In genomic region chr6:27495386-27496135, GRCh38 we compare ENCODE assay signal across 8 cellular contexts. TPM values are rescaled to one million over a fixed set of nuclear protein-coding genes. Genes with fewer than 3 reads are reported as not detected.
DNase-seq lines count a peak whose midpoint lies in the region; ATAC-seq and TF ChIP-seq lines count a peak whose summit lies in the region.

No MANE protein-coding gene starts in this region.

- peaks cover 7% of the 10 kb centered on the region for H3K9me3 ChIP-seq in CD4-positive, alpha-beta T cell (ENCODE audit: control insufficient read depth, low read length)
- H3K9me3 ChIP-seq in PC-3 (ENCODE audit: low read length), result no peaks in the 10 kb centered on the region
- no peaks in the 10 kb centered on the region for H3K9me3 ChIP-seq in adrenal gland (replicated peaks in 1 of 3)
- H3K9me3 ChIP-seq in spleen, result peaks cover 0 to 5% (median 0%) of the 10 kb centered on the region in 8 donors

- H3K9me3 Mint-ChIP-seq in CD4-positive, alpha-beta T cell, result peaks cover 2% of the 10 kb centered on the region
- H3K9me3 Mint-ChIP-seq in GM23338, result peaks cover 4% of the 10 kb centered on the region; the same call in 2 of the 3 replicates

- 5 to 7% (median 6%) methylated on average over 21 to 34 of the region's 34 CpGs for WGBS in adrenal gland, 4 donors
- 4 to 6% (median 6%) methylated on average over 34 of the region's 34 CpGs for WGBS in spleen, 5 donors

- peak overlapping the region; percentile 50 for H3K4me3 Mint-ChIP-seq in CD4-positive, alpha-beta T cell
- H3K4me3 Mint-ChIP-seq in GM23338, result peak overlapping the region; percentile 91

- H3K36me3 ChIP-seq in GM23338 (ENCODE audit: insufficient read depth) (no peaks in the 10 kb centered on the region), PC-3 (ENCODE audit: low read depth, low read length) (no peaks in the 10 kb centered on the region), adrenal gland (replicated peaks in 1 of 2) (no peaks in the 10 kb centered on the region), spleen (no peaks in the 10 kb centered on the region)

- H3K9me2 ChIP-seq in GM23338 (ENCODE audit: insufficient read depth) (no peaks in the 10 kb centered on the region), PC-3 (replicated peaks; ENCODE audit: low read length) (no peaks in the 10 kb centered on the region)

- H3K79me2 ChIP-seq in GM23338 (replicated peaks; ENCODE audit: insufficient read depth) (no peaks in the 10 kb centered on the region), PC-3 (ENCODE audit: low read length) (no peaks in the 10 kb centered on the region)

- H4K20me1 ChIP-seq in GM23338 (replicated peaks; ENCODE audit: insufficient read depth), result no peaks in the 10 kb centered on the region
- H4K20me1 ChIP-seq in PC-3 (ENCODE audit: low read length), result no peaks in the 10 kb centered on the region

- CTCF ChIA-PET in CD4-positive, alpha-beta T cell (lab: Charles Lee), result interaction anchor here (1.0 kb wide), 1 partner anchor 257 kb away, joined by 3 read pairs; no protein-coding TSS in a partner anchor
- CTCF ChIA-PET in PC-3 (lab: Charles Lee), result no interaction called here

- intact Hi-C loops in CD4-positive, alpha-beta T cell (cut with DNase I, micrococcal nuclease), result no loop called here
- intact Hi-C loops in PC-3 (cut with micrococcal nuclease) (no loop called here), adrenal gland (cut with DNase I) (no loop called here), spleen (cut with DNase I; ENCODE audit: low total_unique reads) (no loop called here)

- peaks cover 45% of the 10 kb centered on the region for H3K27me3 ChIP-seq in CD4-positive, alpha-beta T cell (ENCODE audit: control insufficient read depth, insufficient read depth, low read length)
- H3K27me3 ChIP-seq in GM23338 (ENCODE audit: insufficient read depth) (peaks cover 15% of the 10 kb centered on the region), PC-3 (ENCODE audit: low read length) (no peaks in the 10 kb centered on the region), adrenal gland (no peaks in the 10 kb centered on the region), spleen (replicated peaks in 1 of 7) (peaks cover 0 to 76% (median 20%) of the 10 kb centered on the region in 7 donors)

- no peak for ATAC-seq in CD4-positive, alpha-beta T cell (ENCODE audit: poor library complexity)
- ATAC-seq in GM23338 (peak; percentile 89), PC-3 (no peak; the same call in 1 of the 2 replicates)

- peaks cover 67% of the 10 kb centered on the region for H3K27me3 Mint-ChIP-seq in CD4-positive, alpha-beta T cell
- H3K27me3 Mint-ChIP-seq in GM23338 (ENCODE audit: insufficient read depth, low read depth, poor library complexity), result peaks cover 15% of the 10 kb centered on the region

- H3K4me2 ChIP-seq in GM23338, result peak overlapping the region; percentile 92
- no peak overlapping the region for H3K4me2 ChIP-seq in PC-3 (ENCODE audit: low read length)

- H3K9ac ChIP-seq in PC-3 (ENCODE audit: low read length), result no peak overlapping the region

- H3K4me1 ChIP-seq in GM23338 (ENCODE audit: insufficient read depth) (peaks cover 13% of the 10 kb centered on the region; the same call in 1 of the 2 replicates), PC-3 (ENCODE audit: insufficient read depth, low read length) (no peaks in the 10 kb centered on the region), adrenal gland (replicated peaks in 1 of 2) (no peaks in the 10 kb centered on the region), spleen (peaks cover 0 to 13% (median 3%) of the 10 kb centered on the region in 6 donors)

- peaks cover 19% of the 10 kb centered on the region for H3K4me1 Mint-ChIP-seq in CD4-positive, alpha-beta T cell (ENCODE audit: low read depth)
- H3K4me1 Mint-ChIP-seq in GM23338, result peaks cover 6% of the 10 kb centered on the region; the same call in 2 of the 3 replicates

- H3F3A ChIP-seq in GM23338 (replicated peaks; ENCODE audit: low read depth) (no peaks in the 10 kb centered on the region; the same call in 1 of the 2 replicates), PC-3 (ENCODE audit: low read length, unreplicated experiment) (no peaks in the 10 kb centered on the region)

- BruUV-seq in PC-3 (replicated peaks; lab: Mats Ljungman, UMichigan), result no TSS peak

- no peak overlapping the region for H3K27ac ChIP-seq in CD4-positive, alpha-beta T cell (ENCODE audit: low read depth, low read length)
- H3K27ac ChIP-seq in GM23338 (ENCODE audit: low read depth), result no peak overlapping the region
- no peak overlapping the region for H3K27ac ChIP-seq in PC-3 (ENCODE audit: low read length)
- H3K27ac ChIP-seq in adrenal gland, result peak overlapping the region in 1 of 5 donors; percentile 32
- H3K27ac ChIP-seq in spleen, result peak overlapping the region in 4 of 8 donors; percentile 13 to 53 (median 25)

- no peaks in the 10 kb centered on the region for H3K36me3 Mint-ChIP-seq in CD4-positive, alpha-beta T cell (ENCODE audit: low read depth)
- H3K36me3 Mint-ChIP-seq in GM23338 (ENCODE audit: low read depth), result peaks cover 3% of the 10 kb centered on the region; the same call in 1 of the 3 replicates

- no peak for DNase-seq in CD4-positive, alpha-beta T cell
- DNase-seq in GM23338 (ENCODE audit: low spot score) (peak; percentile 91), PC-3 (peak; percentile 41), adrenal gland (peak in 5 of 7 donors; percentile 28 to 71 (median 35)), spleen (no peak), inferior parietal cortex (ENCODE audit: extremely low spot score) (no peak)
- DNase-seq in NK-92 treated with Interleukin-12 subunit alpha and Interleukin-12 subunit beta, amount 100 ng/mL, for 24 hours (lab: John Stamatoyannopoulos, UW), result no peak

- POLR2A ChIA-PET in CD4-positive, alpha-beta T cell (lab: Charles Lee), result interaction anchor here (2.3 kb wide), 1 partner anchor 16 kb away, joined by 9 read pairs; no protein-coding TSS in a partner anchor
- POLR2A ChIA-PET in PC-3 (lab: Charles Lee; ENCODE audit: unreplicated experiment), result no interaction called here

- no peak overlapping the region for H3K27ac Mint-ChIP-seq in CD4-positive, alpha-beta T cell
- peak overlapping the region; percentile 13; the same call in 1 of the 2 replicates for H3K27ac Mint-ChIP-seq in GM23338

- TF ChIP-seq POLR2A in adrenal gland (IDR thresholded peaks at IDR 0.05), result no peak
- no peak for TF ChIP-seq POLR2A in spleen (IDR thresholded peaks at IDR 0.05)

- peak overlapping the region; percentile 100 for H2AFZ ChIP-seq in GM23338
- H2AFZ ChIP-seq in PC-3 (ENCODE audit: low read length), result no peak overlapping the region

- no peak for TF ChIP-seq CTCF in CD4-positive, alpha-beta T cell (IDR thresholded peaks at IDR 0.05)
- TF ChIP-seq CTCF in GM23338 (conservative IDR thresholded peaks at IDR 0.05; ENCODE audit: low read depth in 2 of 2), result peak; percentile 31 to 40
- TF ChIP-seq CTCF in PC-3 (conservative IDR thresholded peaks at IDR 0.05; ENCODE audit: low read depth, low read length), result no peak
- TF ChIP-seq CTCF in adrenal gland (IDR thresholded peaks at IDR 0.05), result no peak
- no peak for TF ChIP-seq CTCF in spleen (IDR thresholded peaks at IDR 0.05 in 8 of 11, conservative IDR thresholded peaks at IDR 0.05 in 3 of 11)

- H3K4me3 ChIP-seq in GM23338, result peak overlapping the region; percentile 70
- no peak overlapping the region for H3K4me3 ChIP-seq in PC-3 (ENCODE audit: low read length)
- peak overlapping the region in 1 of 4 donors; percentile 53 for H3K4me3 ChIP-seq in adrenal gland
- peak overlapping the region; percentile 76 for H3K4me3 ChIP-seq in iPS-11a (ENCODE audit: low read depth, low read length)
- peak overlapping the region; percentile 5 to 62 (median 36) for H3K4me3 ChIP-seq in spleen

TF ChIP-seq in GM23338, 12 proteins besides CTCF, POLR2A, EP300 and RAD21 (continues in another document):
- TF ChIP-seq, protein P1, sequence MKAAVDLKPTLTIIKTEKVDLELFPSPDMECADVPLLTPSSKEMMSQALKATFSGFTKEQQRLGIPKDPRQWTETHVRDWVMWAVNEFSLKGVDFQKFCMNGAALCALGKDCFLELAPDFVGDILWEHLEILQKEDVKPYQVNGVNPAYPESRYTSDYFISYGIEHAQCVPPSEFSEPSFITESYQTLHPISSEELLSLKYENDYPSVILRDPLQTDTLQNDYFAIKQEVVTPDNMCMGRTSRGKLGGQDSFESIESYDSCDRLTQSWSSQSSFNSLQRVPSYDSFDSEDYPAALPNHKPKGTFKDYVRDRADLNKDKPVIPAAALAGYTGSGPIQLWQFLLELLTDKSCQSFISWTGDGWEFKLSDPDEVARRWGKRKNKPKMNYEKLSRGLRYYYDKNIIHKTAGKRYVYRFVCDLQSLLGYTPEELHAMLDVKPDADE (IDR thresholded peaks at IDR 0.05), result no peak
- TF ChIP-seq ZNF331 (CRISPR knock-in tag; IDR thresholded peaks at IDR 0.05; ENCODE audit: low read depth), result 0 out of 2 replicates have a peak, but pooled peaks have one; percentile 29
- TF ChIP-seq EZH2 (IDR thresholded peaks at IDR 0.05; ENCODE audit: low read depth, unreplicated experiment), result no peak
- TF ChIP-seq EZH2phosphoT487 (IDR thresholded peaks at IDR 0.05; ENCODE audit: unreplicated experiment), result no peak
- peak; percentile 96 for TF ChIP-seq CREB1 (CRISPR knock-in tag; IDR thresholded peaks at IDR 0.05; ENCODE audit: low read depth)
- peak; percentile 80; the same call in 1 of the 2 replicates for TF ChIP-seq ZNF114 (CRISPR knock-in tag; IDR thresholded peaks at IDR 0.05)

RNA-seq across cellular contexts. Expression of gene ZNF184, which starts 22.7 kb away (rescaled TPM):
- total RNA-seq in CD4-positive, alpha-beta T cell, result 10 to 100 TPM; 19.6 to 21.1 TPM
- total RNA-seq in GM23338 (2014; rRNA removed; shearing (Covaris generic)), result 7.7 and 10.6 TPM in 2 replicates
- polyA plus RNA-seq in GM23338 (2016; fragmentation: Nextera tagmentation; extraction: Ambion mirVana) (4.9 and 6.0 TPM in 2 replicates), adrenal gland (1 to 10 TPM; 1.3 to 6.0 (median 1.6) TPM), spleen (1 to 10 TPM; 2.2 to 3.5 (median 3.0) TPM)
- total RNA-seq in PC-3 (2014; rRNA removed) (7.0 and 10.2 TPM in 2 replicates), adrenal gland (1 to 10 TPM; 3.1 to 6.5 (median 4.9) TPM), spleen (10 to 100 TPM in 2 of 7 donors, 1 to 10 TPM in 5; 6.6 to 11.2 (median 7.8) TPM)

Comparison
In these comparisons a context has a peak if more than half of its experiments do, and no peak if none do; other contexts are left out.
1. DNase-seq: peak in GM23338 (single experiment), PC-3 (single experiment) and adrenal gland (5 of 7); none in CD4-positive, alpha-beta T cell (0 of 10), spleen (single experiment), NK-92 treated with Interleukin-12 subunit alpha and Interleukin-12 subunit beta, amount 100 ng/mL, for 24 hours (single experiment) and inferior parietal cortex (single experiment).
2. CTCF ChIP-seq: peak in GM23338 (2 of 2); none in CD4-positive, alpha-beta T cell (single experiment), PC-3 (single experiment), adrenal gland (0 of 6) and spleen (0 of 11).